ENCODE assay signal across 39 cellular contexts in genomic region chr1:32915766-32916455, GRCh38. TPM values are rescaled to one million over a fixed set of nuclear protein-coding genes. Genes with fewer than 3 reads are reported as not detected.
"Had no signal": no experiment of that assay in that cellular context is flagged by ENCODE, and none has a peak within 500 bp of the region (broad histone marks: within the 10 kb centered on the region; RNA-seq: fewer than 3 reads in every experiment).

No MANE protein-coding gene starts in this region.

- H3K4me1 Mint-ChIP-seq: stimulated activated memory B cell treated with anti-CD40 and anti-IgM and Interleukin-4, amounts not matched to agents 10 μg/mL and 1 μg/mL and 100 μg/mL, for 72 hours had no signal

- H3K9me3 Mint-ChIP-seq: activated CD4-positive, alpha-beta T cell treated with anti-CD3 and anti-CD28 coated beads, Interleukin-2, amount 10 ng/mL, durations not matched to agents 7 days and 5 days; activated CD8-positive, alpha-beta T cell treated with anti-CD3 and anti-CD28 coated beads for 36 hours; activated T-cell treated with anti-CD3 and anti-CD28 coated beads, Interleukin-2, amount 50 U/mL, for 72 hours; natural killer cell; neural progenitor cell; stimulated activated memory B cell treated with anti-CD40 and anti-IgM and Interleukin-4, amounts not matched to agents 10 μg/mL and 1 μg/mL and 100 μg/mL, for 72 hours; stimulated activated naive CD8-positive, alpha-beta T cell treated with anti-CD3 and anti-CD28 coated beads, Interleukin-15, amount 100 ng/mL, for 72 hours; T-helper 1 cell treated with Interleukin-12 subunit alpha and Interleukin-12 subunit beta and Interleukin-4 antibody, amounts not matched to agents 30 μg/mL and 1 μg/mL, for 36 hours had no signal

- H3K9ac ChIP-seq: neural progenitor cell, parathyroid adenoma had no signal

- H3K4me1 ChIP-seq: foreskin keratinocyte, left lung, lower lobe of right lung, neural progenitor cell, parathyroid adenoma, psoas muscle, sigmoid colon, upper lobe of left lung, vagina had no signal

- DNase-seq: activated CD4-positive, alpha-beta T cell treated with anti-CD3 and anti-CD28 coated beads, Interleukin-2, amount 10 ng/mL, durations not matched to agents 7 days and 5 days; activated CD4-positive, CD25-positive, alpha-beta regulatory T cell treated with anti-CD3 and anti-CD28 coated beads, Interleukin-2, amount 50 U/mL, for 72 hours; activated CD8-positive, alpha-beta memory T cell treated with anti-CD3 and anti-CD28 coated beads, Interleukin-2, amount 10 ng/mL, durations not matched to agents 7 days and 5 days; activated CD8-positive, alpha-beta T cell treated with anti-CD3 and anti-CD28 coated beads for 36 hours; activated naive CD4-positive, alpha-beta T cell; activated T-cell treated with anti-CD3 and anti-CD28 coated beads, Interleukin-2, amount 50 U/mL, for 72 hours; aorta; cerebellar nuclear complex; dorsolateral prefrontal cortex; effector memory CD4-positive, alpha-beta T cell; foreskin keratinocyte; heart right ventricle; kidney glomerular epithelial cell; left lung; lower lobe of right lung; mesendoderm; natural killer cell; occipital lobe; psoas muscle; sigmoid colon; stimulated activated CD4-positive, alpha-beta T cell treated with anti-CD3 and anti-CD28 coated beads, Interleukin-1b, Interleukin-23, amount 100 ng/mL, for 48 hours; stimulated activated CD4-positive, alpha-beta T cell treated with anti-CD3 and anti-CD28 coated beads, Interleukin-4, amount 100 ng/mL, for 4 hours; stimulated activated CD8-positive, alpha-beta memory T cell treated with anti-CD3 and anti-CD28 coated beads, Interleukin-4, amount 100 ng/mL, for 48 hours; stimulated activated naive CD8-positive, alpha-beta T cell treated with anti-CD3 and anti-CD28 coated beads, Interleukin-15, amount 100 ng/mL, for 72 hours; substantia nigra; T1000; upper lobe of left lung had no signal

- H3K4me2 ChIP-seq: neural progenitor cell, smooth muscle cell had no signal

- H3K4me3 Mint-ChIP-seq: activated CD4-positive, alpha-beta T cell treated with anti-CD3 and anti-CD28 coated beads, Interleukin-2, amount 10 ng/mL, durations not matched to agents 7 days and 5 days; activated CD8-positive, alpha-beta memory T cell treated with anti-CD3 and anti-CD28 coated beads, Interleukin-2, amount 10 ng/mL, durations not matched to agents 7 days and 5 days; activated CD8-positive, alpha-beta T cell treated with anti-CD3 and anti-CD28 coated beads for 36 hours; activated naive CD8-positive, alpha-beta T cell; activated T-cell treated with anti-CD3 and anti-CD28 coated beads, Interleukin-2, amount 50 U/mL, for 72 hours; brain; natural killer cell; neural progenitor cell; stimulated activated memory B cell treated with anti-CD40 and anti-IgM and Interleukin-4, amounts not matched to agents 10 μg/mL and 1 μg/mL and 100 μg/mL, for 72 hours; stimulated activated naive CD8-positive, alpha-beta T cell treated with anti-CD3 and anti-CD28 coated beads, Interleukin-15, amount 100 ng/mL, for 72 hours; T-helper 1 cell treated with Interleukin-12 subunit alpha and Interleukin-12 subunit beta and Interleukin-4 antibody, amounts not matched to agents 30 μg/mL and 1 μg/mL, for 36 hours had no signal

- H3K36me3 ChIP-seq: cardiac muscle cell, heart right ventricle, left lung, lower lobe of right lung, neural progenitor cell, sigmoid colon, upper lobe of left lung, vagina had no signal

- H3K9me3 ChIP-seq: left lung, lower lobe of right lung, psoas muscle, sigmoid colon, upper lobe of left lung, vagina had no signal

- H3K27ac ChIP-seq: cardiac muscle cell, coronary artery, dorsolateral prefrontal cortex, foreskin keratinocyte, heart right ventricle, left lung, lower lobe of right lung, neural progenitor cell, parathyroid adenoma, psoas muscle, sigmoid colon, upper lobe of left lung, vagina had no signal

- H3K79me2 ChIP-seq: parathyroid adenoma had no signal

- H2AFZ ChIP-seq: neural progenitor cell, parathyroid adenoma had no signal

- H3K36me3 Mint-ChIP-seq: activated CD8-positive, alpha-beta memory T cell treated with anti-CD3 and anti-CD28 coated beads, Interleukin-2, amount 10 ng/mL, durations not matched to agents 7 days and 5 days; activated naive CD8-positive, alpha-beta T cell; brain; natural killer cell; neural progenitor cell; stimulated activated memory B cell treated with anti-CD40 and anti-IgM and Interleukin-4, amounts not matched to agents 10 μg/mL and 1 μg/mL and 100 μg/mL, for 72 hours had no signal

- H3K27me3 ChIP-seq: cardiac muscle cell, neural progenitor cell, upper lobe of left lung, vagina had no signal

- H3K4me3 ChIP-seq: cardiac muscle cell, coronary artery, dorsolateral prefrontal cortex, heart right ventricle, left lung, lower lobe of right lung, neural progenitor cell, psoas muscle, sigmoid colon, smooth muscle cell, upper lobe of left lung, vagina had no signal

- H3K27ac Mint-ChIP-seq: activated CD4-positive, alpha-beta T cell treated with anti-CD3 and anti-CD28 coated beads, Interleukin-2, amount 10 ng/mL, durations not matched to agents 7 days and 5 days; activated CD8-positive, alpha-beta memory T cell treated with anti-CD3 and anti-CD28 coated beads, Interleukin-2, amount 10 ng/mL, durations not matched to agents 7 days and 5 days; activated CD8-positive, alpha-beta T cell treated with anti-CD3 and anti-CD28 coated beads for 36 hours; activated naive CD8-positive, alpha-beta T cell; activated T-cell treated with anti-CD3 and anti-CD28 coated beads, Interleukin-2, amount 50 U/mL, for 72 hours; brain; natural killer cell; neural progenitor cell; stimulated activated memory B cell treated with anti-CD40 and anti-IgM and Interleukin-4, amounts not matched to agents 10 μg/mL and 1 μg/mL and 100 μg/mL, for 72 hours; stimulated activated naive CD8-positive, alpha-beta T cell treated with anti-CD3 and anti-CD28 coated beads, Interleukin-15, amount 100 ng/mL, for 72 hours; T-helper 1 cell treated with Interleukin-12 subunit alpha and Interleukin-12 subunit beta and Interleukin-4 antibody, amounts not matched to agents 30 μg/mL and 1 μg/mL, for 36 hours had no signal

- ATAC-seq: activated CD8-positive, alpha-beta memory T cell treated with anti-CD3 and anti-CD28 coated beads, Interleukin-2, amount 10 ng/mL, durations not matched to agents 7 days and 5 days; activated CD8-positive, alpha-beta T cell treated with anti-CD3 and anti-CD28 coated beads for 36 hours; activated T-cell treated with anti-CD3 and anti-CD28 coated beads, Interleukin-2, amount 50 U/mL, for 72 hours; foreskin keratinocyte; heart right ventricle; left lung; lower lobe of right lung; natural killer cell; psoas muscle; stimulated activated memory B cell treated with anti-CD40 and anti-IgM and Interleukin-4, amounts not matched to agents 10 μg/mL and 1 μg/mL and 100 μg/mL, for 72 hours; stimulated activated naive CD8-positive, alpha-beta T cell treated with anti-CD3 and anti-CD28 coated beads, Interleukin-15, amount 100 ng/mL, for 72 hours had no signal

RNA-seq across cellular contexts. Expression of gene TMEM54, which starts 14.7 kb away (rescaled TPM):
- total RNA-seq: activated CD4-positive, alpha-beta T cell treated with anti-CD3 and anti-CD28 coated beads, Interleukin-2, amount 10 ng/mL, durations not matched to agents 7 days and 5 days; activated CD8-positive, alpha-beta memory T cell treated with anti-CD3 and anti-CD28 coated beads, Interleukin-2, amount 10 ng/mL, durations not matched to agents 7 days and 5 days; mononuclear cell; natural killer cell had no signal

RNA-seq across cellular contexts. Expression of gene HPCA, which starts 29.6 kb away (rescaled TPM):
- total RNA-seq: activated CD4-positive, alpha-beta T cell treated with anti-CD3 and anti-CD28 coated beads, Interleukin-2, amount 10 ng/mL, durations not matched to agents 7 days and 5 days; cardiac muscle cell; foreskin keratinocyte; glomerular endothelial cell; heart right ventricle; lower lobe of right lung; mononuclear cell; psoas muscle; sigmoid colon; smooth muscle cell; upper lobe of left lung; vagina had no signal
- polyA plus RNA-seq: cardiac muscle cell, foreskin keratinocyte, heart right ventricle, smooth muscle cell had no signal

RNA-seq across cellular contexts. Expression of gene FNDC5, which starts 45.2 kb away (rescaled TPM):
- total RNA-seq: activated CD4-positive, alpha-beta T cell treated with anti-CD3 and anti-CD28 coated beads, Interleukin-2, amount 10 ng/mL, durations not matched to agents 7 days and 5 days; activated CD8-positive, alpha-beta memory T cell treated with anti-CD3 and anti-CD28 coated beads, Interleukin-2, amount 10 ng/mL, durations not matched to agents 7 days and 5 days; activated CD8-positive, alpha-beta T cell treated with anti-CD3 and anti-CD28 coated beads for 36 hours; activated T-cell treated with anti-CD3 and anti-CD28 coated beads, Interleukin-2, amount 50 U/mL, for 72 hours; foreskin keratinocyte; smooth muscle cell had no signal
- polyA plus RNA-seq: foreskin keratinocyte, smooth muscle cell had no signal
